Comparison of ENCODE assay signal across 13 cellular contexts in the genomic region with DNA sequence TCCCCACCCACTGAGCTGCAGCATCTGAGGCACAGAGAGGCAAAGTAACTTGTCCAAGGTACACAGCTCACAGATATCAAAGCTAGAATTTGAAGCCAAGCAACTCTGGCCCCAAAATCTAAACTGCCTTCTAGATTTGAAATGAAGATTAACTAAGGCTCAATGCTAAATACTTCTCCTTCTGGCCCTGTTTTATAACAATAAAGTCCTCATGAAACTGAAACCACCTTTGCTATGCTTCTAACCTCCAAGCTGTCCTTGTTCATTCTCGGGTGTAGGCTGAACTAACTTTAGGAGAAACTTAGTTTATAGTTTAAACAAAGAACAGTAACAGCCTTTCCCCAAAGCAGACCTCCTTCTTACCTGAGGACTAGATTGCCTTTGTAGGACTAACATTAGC.
A peak's percentile ranks its signal among the peaks of the same experiment; 100 is the strongest.
DNase-seq lines count a peak whose midpoint lies in the region; ATAC-seq lines count a peak whose summit lies in the region.
"Had no signal": no experiment of that assay in that cellular context is flagged by ENCODE, and none has a peak within 500 bp of the region (broad histone marks: within the 10 kb centered on the region; RNA-seq: fewer than 3 reads in every experiment).

No MANE protein-coding gene starts in this region.

- peaks cover 13% of the 10 kb centered on the region for H3K27me3 Mint-ChIP-seq in activated naive CD4-positive, alpha-beta T cell treated with anti-CD3 and anti-CD28 coated beads for 36 hours (ENCODE audit: low read depth)

- peaks cover 6% of the 10 kb centered on the region for H3K4me1 Mint-ChIP-seq in activated naive CD4-positive, alpha-beta T cell treated with anti-CD3 and anti-CD28 coated beads for 36 hours (ENCODE audit: low read depth)

- H3K9me3 Mint-ChIP-seq in activated naive CD4-positive, alpha-beta T cell treated with anti-CD3 and anti-CD28 coated beads for 36 hours, result no peaks in the 10 kb centered on the region
- H3K9me3 Mint-ChIP-seq: stimulated activated naive B cell treated with anti-CD40 and anti-IgM and Interleukin-4, amounts not matched to agents 10 μg/mL and 1 μg/mL and 100 μg/mL, for 72 hours had no signal

- intact Hi-C loops in activated naive CD4-positive, alpha-beta T cell treated with anti-CD3 and anti-CD28 coated beads for 36 hours (cut with micrococcal nuclease), result no loop called here

- DNase-seq in RPMI8226, result peak; percentile 5
- no peak for DNase-seq in DMS53 (lab: John Stamatoyannopoulos, UW)
- no peak for DNase-seq in activated naive CD4-positive, alpha-beta T cell treated with anti-CD3 and anti-CD28 coated beads for 36 hours
- no peak for DNase-seq in activated naive CD4-positive, alpha-beta T cell treated with Interleukin-2 at 50 U/mL for 16 hours
- DNase-seq in AG08395 (ENCODE audit: low spot score), result no peak
- DNase-seq: foreskin fibroblast; kidney glomerular epithelial cell; NCI-H1105; NCI-H82; stimulated activated naive B cell treated with anti-CD40 and anti-IgM and Interleukin-4, amounts not matched to agents 10 μg/mL and 1 μg/mL and 100 μg/mL, for 72 hours had no signal

- H3K27ac Mint-ChIP-seq in activated naive CD4-positive, alpha-beta T cell treated with anti-CD3 and anti-CD28 coated beads for 36 hours, result no peak overlapping the region
- H3K27ac Mint-ChIP-seq: stimulated activated naive B cell treated with anti-CD40 and anti-IgM and Interleukin-4, amounts not matched to agents 10 μg/mL and 1 μg/mL and 100 μg/mL, for 72 hours had no signal

- H3K4me3 Mint-ChIP-seq in activated naive CD4-positive, alpha-beta T cell treated with anti-CD3 and anti-CD28 coated beads for 36 hours, result no peak overlapping the region
- H3K4me3 Mint-ChIP-seq: stimulated activated naive B cell treated with anti-CD40 and anti-IgM and Interleukin-4, amounts not matched to agents 10 μg/mL and 1 μg/mL and 100 μg/mL, for 72 hours had no signal

- CTCF ChIA-PET in activated naive CD4-positive, alpha-beta T cell treated with anti-CD3 and anti-CD28 coated beads for 36 hours (lab: Charles Lee), result interaction anchor here (1.1 kb wide), 1 partner anchor 102 kb away, joined by 3 read pairs; no protein-coding TSS in a partner anchor

- ATAC-seq in GM18868 (IDR thresholded peaks at IDR 0.05; ENCODE audit: unreplicated experiment), result peak; percentile 45
- ATAC-seq in GM21528 (IDR thresholded peaks at IDR 0.05; ENCODE audit: low FRiP score, unreplicated experiment), result peak; percentile 61
- peak; percentile 75 for ATAC-seq in HG03025 (IDR thresholded peaks at IDR 0.05; ENCODE audit: low FRiP score, unreplicated experiment)
- ATAC-seq: stimulated activated naive B cell treated with anti-CD40 and anti-IgM and Interleukin-4, amounts not matched to agents 10 μg/mL and 1 μg/mL and 100 μg/mL, for 72 hours had no signal

- H3K36me3 Mint-ChIP-seq in activated naive CD4-positive, alpha-beta T cell treated with anti-CD3 and anti-CD28 coated beads for 36 hours (ENCODE audit: low read depth), result no peaks in the 10 kb centered on the region
- H3K36me3 Mint-ChIP-seq: stimulated activated naive B cell treated with anti-CD40 and anti-IgM and Interleukin-4, amounts not matched to agents 10 μg/mL and 1 μg/mL and 100 μg/mL, for 72 hours had no signal
